In the genomic region with DNA sequence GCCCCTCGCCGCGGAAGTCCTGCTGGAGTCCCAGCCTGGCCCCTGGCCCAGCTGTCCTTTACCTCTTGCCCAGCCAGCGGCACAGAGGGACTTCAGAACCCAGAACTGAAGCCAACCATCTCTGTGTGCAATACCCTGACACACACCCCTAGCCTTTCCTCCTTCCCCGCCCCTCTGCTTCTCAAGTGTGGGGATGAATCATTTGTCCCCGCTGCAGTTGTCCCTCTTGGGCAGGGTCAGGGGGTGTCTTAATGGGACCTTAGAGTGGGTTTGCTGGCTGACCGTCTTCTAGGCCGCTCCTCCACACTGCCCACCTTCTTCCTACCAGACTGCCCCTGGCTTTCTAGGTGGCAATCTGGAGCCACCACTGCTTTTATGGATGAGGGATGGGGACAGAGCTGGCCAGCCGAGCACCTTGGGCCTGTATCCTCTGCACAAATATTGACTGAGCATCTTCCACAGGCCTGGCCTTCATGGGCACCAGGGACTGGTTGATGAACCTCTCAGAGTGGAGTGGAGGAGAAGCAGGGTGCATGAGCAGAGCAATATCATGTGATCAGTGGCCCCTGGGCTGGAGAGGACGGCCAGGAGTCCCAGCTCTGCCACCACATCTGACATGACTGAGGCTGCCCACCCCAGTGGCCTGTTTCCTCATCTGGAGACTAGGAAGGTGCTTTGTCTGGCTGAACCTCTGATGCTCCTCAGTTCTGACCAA, we compare ENCODE assay signal across 10 cellular contexts. TPM values are rescaled to one million over a fixed set of nuclear protein-coding genes. Genes with fewer than 3 reads are reported as not detected.
A peak's percentile ranks its signal among the peaks of the same experiment; 100 is the strongest.
DNase-seq lines count a peak whose midpoint lies in the region; ATAC-seq, FAIRE-seq and TF ChIP-seq lines count a peak whose summit lies in the region.
"Had no signal": no experiment of that assay in that cellular context is flagged by ENCODE, and none has a peak within 500 bp of the region (broad histone marks: within the 10 kb centered on the region; RNA-seq: fewer than 3 reads in every experiment).

No MANE protein-coding gene starts in this region.

- no peak overlapping the region for H3K4me2 ChIP-seq in mammary epithelial cell (ENCODE audit: insufficient read depth, low read depth, low read length)

- H3K4me3 Mint-ChIP-seq in MCF 10A (ENCODE audit: unreplicated experiment): peak overlapping the region; percentile 50
- peak overlapping the region; percentile 85 for H3K4me3 Mint-ChIP-seq in natural killer cell

- H3K36me3 Mint-ChIP-seq in MCF 10A (ENCODE audit: insufficient read depth, unreplicated experiment) (no peaks in the 10 kb centered on the region), natural killer cell (no peaks in the 10 kb centered on the region)

- H3K9me3 Mint-ChIP-seq in MCF 10A (ENCODE audit: unreplicated experiment) (no peaks in the 10 kb centered on the region), natural killer cell (no peaks in the 10 kb centered on the region)

- ATAC-seq in natural killer cell (peak in 1 of 3 donors; percentile 26), HG03354 (IDR thresholded peaks at IDR 0.05; ENCODE audit: poor library complexity, severe bottlenecking, unreplicated experiment) (no peak), HG03196 (IDR thresholded peaks at IDR 0.05; ENCODE audit: unreplicated experiment) (no peak)

- H3K79me2 ChIP-seq in mammary epithelial cell (ENCODE audit: insufficient read depth, low read length): no peaks in the 10 kb centered on the region

- H3K9ac ChIP-seq in mammary epithelial cell (ENCODE audit: insufficient read depth, low read length): no peak overlapping the region

- H3K27ac Mint-ChIP-seq in MCF 10A (ENCODE audit: low read depth, unreplicated experiment): no peak overlapping the region
- H3K27ac Mint-ChIP-seq in natural killer cell: peak overlapping the region in 1 of 2 donors; percentile 27

- H3K27me3 Mint-ChIP-seq in MCF 10A (ENCODE audit: insufficient read depth, unreplicated experiment): peaks cover 48% of the 10 kb centered on the region
- peaks cover 31 to 42% of the 10 kb centered on the region in 2 donors for H3K27me3 Mint-ChIP-seq in natural killer cell (ENCODE audit: low read depth in 2 of 2)

- H3K27me3 ChIP-seq in mammary epithelial cell (ENCODE audit: insufficient read depth, low read length): peaks cover 13% of the 10 kb centered on the region

- no peaks in the 10 kb centered on the region for H4K20me1 ChIP-seq in mammary epithelial cell (ENCODE audit: insufficient read depth, low read length)

- DNase-seq in MCF 10A (ENCODE audit: unreplicated experiment): no peak
- no peak for DNase-seq in mammary epithelial cell
- peak; percentile 81 for DNase-seq in coronary artery (ENCODE audit: low spot score)
- DNase-seq in natural killer cell: no peak
- DNase-seq in urothelium cell line (ENCODE audit: low spot score): peak; percentile 41
- DNase-seq in SK-N-DZ (ENCODE audit: low spot score): no peak
- DNase-seq: NCI-H1048 had no signal

- CTCF ChIA-PET in MCF 10A (lab: Yijun Ruan, JAX): interaction anchor here (0.7 to 4.4 kb wide), 2 partner anchors 11 to 587 kb away, joined by 3 to 24 read pairs; no protein-coding TSS in a partner anchor
- CTCF ChIA-PET in mammary epithelial cell (lab: Charles Lee; ENCODE audit: low non-redundant PET): no interaction called here

- no peaks in the 10 kb centered on the region for H3K4me1 Mint-ChIP-seq in MCF 10A (ENCODE audit: insufficient read depth, unreplicated experiment)
- H3K4me1 Mint-ChIP-seq in natural killer cell: peaks cover 0 to 5% of the 10 kb centered on the region in 2 donors

- in situ Hi-C loops in mammary epithelial cell (cut with MboI; ENCODE audit: low sequenced_read_pairs in 2 of 2): no loop called here

- no peaks in the 10 kb centered on the region for H3K36me3 ChIP-seq in mammary epithelial cell (ENCODE audit: insufficient read depth, low read length)

- dilution Hi-C loops in mammary epithelial cell (cut with HindIII; ENCODE audit: low sequenced_read_pairs): loop anchor here (10.0 kb wide), 1 partner anchor 59 kb away; no protein-coding TSS in a partner anchor

- POLR2A ChIA-PET in MCF 10A (lab: Yijun Ruan, JAX): no interaction called here

- intact Hi-C loops in MCF 10A (cut with micrococcal nuclease) (no loop called here), mammary epithelial cell (cut with micrococcal nuclease) (no loop called here), natural killer cell (cut with micrococcal nuclease) (no loop called here)

- no peak overlapping the region for H3K4me3 ChIP-seq in mammary epithelial cell (replicated peaks in 1 of 3; ENCODE audit: insufficient read depth in 1 of 3, low read depth in 2 of 3, low read length in 3 of 3)
- peak overlapping the region; percentile 91 for H3K4me3 ChIP-seq in coronary artery

- BruUV-seq in MCF 10A (replicated peaks; lab: Mats Ljungman, UMichigan) (no TSS peak), mammary epithelial cell (replicated peaks; lab: Mats Ljungman, UMichigan) (no TSS peak)

- H3K9me3 ChIP-seq in mammary epithelial cell (replicated peaks; ENCODE audit: insufficient read depth, low read length): no peaks in the 10 kb centered on the region

- H2AFZ ChIP-seq in mammary epithelial cell (ENCODE audit: low read depth, low read length): no peak overlapping the region

- WGBS in mammary epithelial cell (ENCODE audit: low coverage, missing lambda C conversion rate): 55% methylated on average over 8 of the region's 10 CpGs

- H3K27ac ChIP-seq in mammary epithelial cell (ENCODE audit: insufficient read depth, low read depth, low read length): no peak overlapping the region
- peak overlapping the region; percentile 19 to 86 for H3K27ac ChIP-seq in coronary artery

- no peak for FAIRE-seq in urothelium cell line (lab: Jason Lieb, UNC)
- FAIRE-seq: frontal cortex had no signal

- H3K4me1 ChIP-seq in mammary epithelial cell (ENCODE audit: insufficient read depth, low read length): peaks cover 13% of the 10 kb centered on the region

- TF ChIP-seq CTCF in MCF 10A (IDR thresholded peaks at IDR 0.05; ENCODE audit: unreplicated experiment) (no peak), mammary epithelial cell (conservative IDR thresholded peaks at IDR 0.05 in 1 of 2, IDR thresholded peaks at IDR 0.05 in 1 of 2; ENCODE audit: extremely low read depth in 1 of 2, insufficient read depth in 1 of 2, low read depth in 1 of 2, low read length in 2 of 2) (no peak), coronary artery (IDR thresholded peaks at IDR 0.05) (no peak), natural killer cell (IDR thresholded peaks at IDR 0.05) (no peak)

RNA-seq across cellular contexts. Expression of a gene that starts 0.7 kb away (rescaled TPM):
- total RNA-seq in MCF 10A (2022) (not detected in 2 replicates), mammary epithelial cell (1 to 10 TPM in 1 of 2 donors, under 1 TPM in 1; 0.33 to 1.2 TPM), natural killer cell (not detected)
- polyA plus RNA-seq in mammary epithelial cell: 0.02 TPM
- polyA minus RNA-seq in mammary epithelial cell: not detected
- polyA plus RNA-seq in SK-N-DZ (2014; cell fraction: cytosol; rRNA removed): 0.08 TPM in 1 of 2 replicates, not detected in the other
- 0.25 and 0.75 TPM in 2 replicates for polyA plus RNA-seq in SK-N-DZ (2014; cell fraction: nucleus; rRNA removed)

Comparison
In these comparisons a context has a peak if more than half of its experiments do, and no peak if none do; other contexts are left out.
1. DNase-seq: peak in coronary artery (single experiment) and urothelium cell line (single experiment); none in MCF 10A (single experiment), mammary epithelial cell (single experiment), natural killer cell (single experiment) and SK-N-DZ (single experiment).